Comparison of ENCODE assay signal across 8 cellular contexts in genomic region chr11:123478352-123478986, GRCh38. TPM values are rescaled to one million over a fixed set of nuclear protein-coding genes. Genes with fewer than 3 reads are reported as not detected.
DNase-seq lines count a peak whose midpoint lies in the region; TF ChIP-seq lines count a peak whose summit lies in the region.

No MANE protein-coding gene starts in this region.

- H3K27ac Mint-ChIP-seq in MCF 10A (ENCODE audit: low read depth, unreplicated experiment) = no peak overlapping the region

- peaks cover 0 to 3% (median 0%) of the 10 kb centered on the region in 3 donors for H3K27me3 ChIP-seq in skeletal muscle tissue (ENCODE audit: control insufficient read depth in 3 of 3, insufficient read depth in 3 of 3, low read length in 3 of 3)

- no peak overlapping the region for H3K9ac ChIP-seq in skeletal muscle tissue (ENCODE audit: low read depth in 1 of 3, low read length in 3 of 3)

- BruUV-seq in MCF 10A (replicated peaks; lab: Mats Ljungman, UMichigan) = no TSS peak

- intact Hi-C loops in MCF 10A (cut with micrococcal nuclease) = loop anchor here (1.0 kb wide), 3 partner anchors 71 to 375 kb away; no protein-coding TSS in a partner anchor

- peaks cover 15% of the 10 kb centered on the region for H3K4me1 Mint-ChIP-seq in MCF 10A (ENCODE audit: insufficient read depth, unreplicated experiment)

- H3K4me3 ChIP-seq in NB4 (ENCODE audit: low read depth, low read length) (peak overlapping the region; percentile 54), skeletal muscle tissue (ENCODE audit: low read length in 3 of 3) (peak overlapping the region in 2 of 3 donors; percentile 31 to 42)

- H3K27me3 Mint-ChIP-seq in MCF 10A (ENCODE audit: insufficient read depth, unreplicated experiment) = no peaks in the 10 kb centered on the region

- POLR2A ChIA-PET in MCF 10A (lab: Yijun Ruan, JAX) = interaction anchor here (0.5 to 1.1 kb wide), 3 partner anchors 71 to 169 kb away, joined by 4 to 10 read pairs (median 4); no protein-coding TSS in a partner anchor

- no peak overlapping the region for H3K4me3 Mint-ChIP-seq in MCF 10A (ENCODE audit: unreplicated experiment)

- H3K36me3 ChIP-seq in skeletal muscle tissue (ENCODE audit: control insufficient read depth in 3 of 3, insufficient read depth in 3 of 3, low read length in 3 of 3) = no peaks in the 10 kb centered on the region

- H3K9me3 ChIP-seq in skeletal muscle tissue (ENCODE audit: control insufficient read depth in 3 of 3, low read length in 3 of 3) = no peaks in the 10 kb centered on the region

- TF ChIP-seq POLR2A in NB4 (IDR thresholded peaks at IDR 0.05; ENCODE audit: extremely low read depth, insufficient read length) = no peak

- CTCF ChIA-PET in MCF 10A (lab: Yijun Ruan, JAX) = interaction anchor here (0.5 to 11.1 kb wide), 41 partner anchors 8 to 1160 kb away, joined by 3 to 376 read pairs (median 3); no protein-coding TSS in a partner anchor

- in situ Hi-C loops in SK-MEL-5 (cut with HindIII; ENCODE audit: low pct_unique_long_range_greater_than_20kb, low sequenced_read_pairs) = no loop called here

- H3K9me3 Mint-ChIP-seq in MCF 10A (ENCODE audit: unreplicated experiment) = no peaks in the 10 kb centered on the region

- H3K27ac ChIP-seq in skeletal muscle tissue (ENCODE audit: low read depth, low read length) = no peak overlapping the region

- DNase-seq in activated CD4-positive, alpha-beta T cell treated with anti-CD3 and anti-CD28 coated beads for 48 hours = peak; percentile 40
- no peak for DNase-seq in activated CD4-positive, alpha-beta T cell treated with anti-CD3 and anti-CD28 coated beads for 1 hour
- DNase-seq in NB4 (ENCODE audit: low read depth) = peak; percentile 90
- peak; percentile 75 for DNase-seq in SK-MEL-5 (ENCODE audit: low read depth, low spot score)
- DNase-seq in MCF 10A (ENCODE audit: unreplicated experiment) = peak; percentile 71
- peak; percentile 90 for DNase-seq in iPS-NIHi7 (ENCODE audit: extremely low spot score)
- no peak for DNase-seq in GOT3 (lab: John Stamatoyannopoulos, UW)

- TF ChIP-seq CTCF in NB4 (IDR thresholded peaks at IDR 0.05; ENCODE audit: low read depth, low read length) = peak; percentile 58
- peak; percentile 73 for TF ChIP-seq CTCF in MCF 10A (IDR thresholded peaks at IDR 0.05; ENCODE audit: unreplicated experiment)

- peaks cover 7 to 15% (median 9%) of the 10 kb centered on the region in 3 donors for H3K4me1 ChIP-seq in skeletal muscle tissue (ENCODE audit: control insufficient read depth in 3 of 3, insufficient read depth in 3 of 3, low read length in 3 of 3)

- no peaks in the 10 kb centered on the region for H3K36me3 Mint-ChIP-seq in MCF 10A (ENCODE audit: insufficient read depth, unreplicated experiment)

RNA-seq across cellular contexts. Expression of gene GRAMD1B, which starts 48.4 kb away (rescaled TPM):
- total RNA-seq in SK-MEL-5 (2014; rRNA removed; shearing (Covaris generic)) = 709 and 721 TPM in 2 replicates
- 442 and 538 TPM in 2 replicates for polyA plus RNA-seq in SK-MEL-5 (2015; cell fraction: cytosol; rRNA removed)
- 451 and 541 TPM in 2 replicates for polyA plus RNA-seq in SK-MEL-5 (2015; cell fraction: nucleus; rRNA removed)
- total RNA-seq in MCF 10A (2022) (0.26 and 0.27 TPM in 2 replicates), skeletal muscle tissue (8.9 TPM)

Comparison
In these comparisons a context has a peak if more than half of its experiments do, and no peak if none do; other contexts are left out.
1. DNase-seq: peak in activated CD4-positive, alpha-beta T cell treated with anti-CD3 and anti-CD28 coated beads for 48 hours (single experiment), NB4 (single experiment), SK-MEL-5 (single experiment), MCF 10A (single experiment) and iPS-NIHi7 (single experiment); none in activated CD4-positive, alpha-beta T cell treated with anti-CD3 and anti-CD28 coated beads for 1 hour (single experiment) and GOT3 (single experiment).
2. RNA of gene GRAMD1B, which starts 48.4 kb away (total RNA-seq): 709 to 721 TPM in SK-MEL-5; 8.9 TPM in skeletal muscle tissue (single experiment) and 0.26 to 0.27 TPM in MCF 10A; every median in the first group is over 10 times any median in the second.